ENCODE assay signal across 8 cellular contexts in genomic region chr19:8444677-8445487, GRCh38. TPM values are rescaled to one million over a fixed set of nuclear protein-coding genes. Genes with fewer than 3 reads are reported as not detected.
DNase-seq lines count a peak whose midpoint lies in the region; ATAC-seq and TF ChIP-seq lines count a peak whose summit lies in the region.

Gene HNRNPM, plus strand, starts transcription at chr19:8444975. Its CDS starts 24 bp downstream, at chr19:8444999.

- no peaks in the 10 kb centered on the region for H3K36me3 ChIP-seq in prostate gland
- no peaks in the 10 kb centered on the region for H3K36me3 ChIP-seq in urinary bladder (ENCODE audit: insufficient read depth)

- H3K27ac ChIP-seq in angular gyrus (ENCODE audit: low read depth, low read length) = peak within 1 kb of the TSS; percentile 92
- peak within 1 kb of the TSS; percentile 95 to 98 for H3K27ac ChIP-seq in prostate gland
- H3K27ac ChIP-seq in urinary bladder (ENCODE audit: low read depth) = peak within 1 kb of the TSS; percentile 99

- peak within 1 kb of the TSS; percentile 94 for H3K27ac Mint-ChIP-seq in T-helper 17 cell

- H3K4me1 ChIP-seq in prostate gland (replicated peaks) (peaks cover 18% of the 10 kb centered on the region), urinary bladder (ENCODE audit: insufficient read depth) (peaks cover 3% of the 10 kb centered on the region)

- TF ChIP-seq CTCF in prostate gland (IDR thresholded peaks at IDR 0.05) = peak in 1 of 4 experiments; percentile 1

- H3K27me3 ChIP-seq in prostate gland (replicated peaks; ENCODE audit: insufficient read depth) = no peaks in the 10 kb centered on the region

- intact Hi-C loops in left ventricle myocardium superior (cut with micrococcal nuclease) = no loop called here
- intact Hi-C loops in prostate gland (cut with DNase I) = loop anchor here (2.0 kb wide), 1 partner anchor 32 kb away; the partner anchor contains the start of gene MARCHF2

- peak; percentile 92 for ATAC-seq in HG02885 (IDR thresholded peaks at IDR 0.05; ENCODE audit: poor library complexity, unreplicated experiment)
- ATAC-seq in T-helper 17 cell = peak; percentile 93
- ATAC-seq in left ventricle myocardium superior = peak; percentile 98

- TF ChIP-seq POLR2A in GM15510 (IDR thresholded peaks at IDR 0.05; ENCODE audit: borderline replicate concordance, extremely low read depth, insufficient read length) = peak; percentile 90
- TF ChIP-seq POLR2A in prostate gland (IDR thresholded peaks at IDR 0.05) = peak; percentile 98

- under 1% methylated on average over 81 of the region's 93 CpGs for WGBS in prostate gland
- under 1% methylated on average over 93 of the region's 93 CpGs for WGBS in urinary bladder

- H3K4me3 Mint-ChIP-seq in T-helper 17 cell = peak within 1 kb of the TSS; percentile 98

- H3K4me1 Mint-ChIP-seq in T-helper 17 cell = peaks cover 27% of the 10 kb centered on the region

- peak within 1 kb of the TSS; percentile 84 to 100 for H3K4me3 ChIP-seq in prostate gland
- H3K4me3 ChIP-seq in urinary bladder (ENCODE audit: low read depth, low read length) = peak within 1 kb of the TSS; percentile 94

- DNase-seq in NCI-H1694 treated with DMSO at 0.1 percent for 48 hours (lab: John Stamatoyannopoulos, UW) = peak; percentile 92
- peak; percentile 100 for DNase-seq in T-helper 17 cell
- DNase-seq in left ventricle myocardium superior = peak; percentile 100
- peak; percentile 100 for DNase-seq in prostate gland (ENCODE audit: low spot score)

- H3K27me3 Mint-ChIP-seq in T-helper 17 cell = no peaks in the 10 kb centered on the region

- H3K9me3 ChIP-seq in T-helper 17 cell (ENCODE audit: control insufficient read depth, low read length, poor library complexity, severe bottlenecking) (no peaks in the 10 kb centered on the region), prostate gland (no peaks in the 10 kb centered on the region)

- H3K36me3 Mint-ChIP-seq in T-helper 17 cell (ENCODE audit: low read depth) = peaks cover 5% of the 10 kb centered on the region

RNA-seq across cellular contexts. Expression of gene HNRNPM, which starts in this region (rescaled TPM):
- 100 to 1,000 TPM; 248 to 259 TPM for total RNA-seq in T-helper 17 cell
- 129 TPM for total RNA-seq in left ventricle myocardium superior
- total RNA-seq in prostate gland = 100 to 1,000 TPM; 111 to 147 TPM
- 63.7 TPM for total RNA-seq in urinary bladder
- 173 TPM for polyA plus RNA-seq in urinary bladder

Comparison
In these comparisons a context has a peak if more than half of its experiments do, and no peak if none do; other contexts are left out.
1. Peak in every context shown above with its lines: DNase-seq, ATAC-seq, H3K4me3 ChIP-seq and H3K27ac ChIP-seq.